In the genomic region with DNA sequence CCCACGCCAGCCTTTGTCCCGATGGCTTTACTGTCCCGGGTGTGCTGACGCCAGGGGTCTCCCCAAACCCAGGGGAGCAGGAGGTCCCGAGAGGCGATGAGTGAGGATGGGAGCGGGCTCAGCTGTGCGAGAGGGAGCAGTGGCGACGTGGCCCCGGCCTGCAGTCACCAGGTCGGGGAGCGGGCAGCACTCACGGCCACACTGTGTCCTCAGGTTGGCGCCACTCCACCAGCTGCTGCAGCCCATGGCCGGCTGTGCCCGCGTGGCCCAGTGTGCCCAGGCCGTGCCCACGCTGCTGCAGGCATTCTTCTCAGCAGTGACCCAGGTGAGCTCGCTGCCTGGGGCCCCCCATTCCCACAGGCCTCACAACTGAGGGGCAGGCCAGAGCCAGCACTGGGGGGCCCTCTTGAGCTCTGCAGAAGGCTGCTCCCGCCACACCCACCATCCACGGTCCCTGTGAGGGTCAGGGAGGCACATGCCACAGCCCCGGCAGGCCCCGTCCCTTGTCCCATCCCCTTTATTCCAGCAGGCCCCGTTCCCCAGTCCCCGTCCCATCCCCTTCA, we compare ENCODE assay signal across 17 cellular contexts. TPM values are rescaled to one million over a fixed set of nuclear protein-coding genes. Genes with fewer than 3 reads are reported as not detected.
DNase-seq lines count a peak whose midpoint lies in the region; ATAC-seq, FAIRE-seq and TF ChIP-seq lines count a peak whose summit lies in the region.
"Had no signal": no experiment of that assay in that cellular context is flagged by ENCODE, and none has a peak within 500 bp of the region (broad histone marks: within the 10 kb centered on the region; RNA-seq: fewer than 3 reads in every experiment).

No MANE protein-coding gene starts in this region.

- POLR2A ChIA-PET in RWPE1 (lab: Yijun Ruan, JAX; ENCODE audit: low non-redundant PET) = no interaction called here

- DNase-seq in Right ventricle myocardium inferior (ENCODE audit: missing footprints) = peak; percentile 52
- DNase-seq in cardiac septum (ENCODE audit: low spot score) = no peak
- DNase-seq in RWPE1 (ENCODE audit: low spot score) = no peak
- no peak for DNase-seq in mesenchymal stem cell
- DNase-seq in urothelium cell line (ENCODE audit: low spot score) = no peak
- DNase-seq in DMS 273 treated with DMSO at 0.1 percent for 48 hours (lab: John Stamatoyannopoulos, UW) = no peak
- DNase-seq: CD8-positive, alpha-beta T cell; COR-L47; DND-41; GF-D8; GOT3; H9; KG1 had no signal

- CTCF ChIA-PET in RWPE1 (lab: Yijun Ruan, JAX) = no interaction called here

- H3K27ac ChIP-seq in RWPE1 (peak overlapping the region; percentile 18), mesenchymal stem cell (ENCODE audit: low read length, poor library complexity, severe bottlenecking) (no peak overlapping the region)
- H3K27ac ChIP-seq: 22Rv1 had no signal

- H2AK5ac ChIP-seq in mesenchymal stem cell (ENCODE audit: low read length, severe bottlenecking) = no peak overlapping the region

- no peak overlapping the region for H4K91ac ChIP-seq in mesenchymal stem cell (ENCODE audit: low read length)

- no peak overlapping the region for H2BK120ac ChIP-seq in mesenchymal stem cell (ENCODE audit: low read depth, low read length)

- H3K27me3 ChIP-seq in mesenchymal stem cell (ENCODE audit: control insufficient read depth in 1 of 2, insufficient read depth in 1 of 2, low read length in 2 of 2) = no peaks in the 10 kb centered on the region

- H2AFZ ChIP-seq in mesenchymal stem cell (ENCODE audit: low read depth, low read length) = no peak overlapping the region

- no peak overlapping the region for H3K18ac ChIP-seq in mesenchymal stem cell (ENCODE audit: low read depth in 1 of 2, low read length in 2 of 2)

- no peak overlapping the region for H3K14ac ChIP-seq in mesenchymal stem cell (ENCODE audit: low read length in 2 of 2)

- no peaks in the 10 kb centered on the region for H3K9me3 ChIP-seq in mesenchymal stem cell (ENCODE audit: control insufficient read depth, low read length)

- H3K9ac ChIP-seq in mesenchymal stem cell (ENCODE audit: low read length) = no peak overlapping the region

- no peak overlapping the region for H2BK5ac ChIP-seq in mesenchymal stem cell (ENCODE audit: low read depth, low read length, poor library complexity, severe bottlenecking)

- no peak overlapping the region for H2BK12ac ChIP-seq in mesenchymal stem cell (ENCODE audit: low read length in 2 of 2)

- TF ChIP-seq CTCF in RWPE1 (conservative IDR thresholded peaks at IDR 0.05; ENCODE audit: low read depth) = no peak

- no peak overlapping the region for H3K23ac ChIP-seq in mesenchymal stem cell (ENCODE audit: low read length in 2 of 2)

- peaks cover 31% of the 10 kb centered on the region for H3K79me1 ChIP-seq in mesenchymal stem cell (replicated peaks; ENCODE audit: low read length, poor library complexity, severe bottlenecking)

- FAIRE-seq in urothelium cell line (lab: Jason Lieb, UNC) = peak; percentile 70
- FAIRE-seq: D721Med, HTR-8/SVneo had no signal

- H2BK15ac ChIP-seq in mesenchymal stem cell (ENCODE audit: low read depth, poor library complexity, severe bottlenecking) = no peak overlapping the region

- peak overlapping the region in 1 of 2 experiments; percentile 7 for H3K4me3 ChIP-seq in mesenchymal stem cell (ENCODE audit: insufficient read depth in 1 of 2, low read depth in 1 of 2, low read length in 2 of 2)

- peaks cover 6% of the 10 kb centered on the region for H3K4me1 ChIP-seq in mesenchymal stem cell (ENCODE audit: control insufficient read depth, insufficient read depth, low read depth, low read length)

- H4K8ac ChIP-seq in mesenchymal stem cell (ENCODE audit: low read length) = peak overlapping the region; percentile 46

- no peak overlapping the region for H3K4me2 ChIP-seq in mesenchymal stem cell (ENCODE audit: low read length, poor library complexity, severe bottlenecking)

- intact Hi-C loops in Right ventricle myocardium inferior (cut with DNase I) (no loop called here), cardiac septum (cut with DNase I) (no loop called here)

- ATAC-seq in Right ventricle myocardium inferior (no peak), HG03354 (IDR thresholded peaks at IDR 0.05; ENCODE audit: poor library complexity, severe bottlenecking, unreplicated experiment) (no peak)
- ATAC-seq: CD8-positive, alpha-beta T cell had no signal

- no peak overlapping the region for H3K4ac ChIP-seq in mesenchymal stem cell (ENCODE audit: low read depth in 1 of 2, low read length in 2 of 2)

- WGBS in mesenchymal stem cell = 94% methylated on average over 27 of the region's 27 CpGs

- H3K36me3 ChIP-seq in mesenchymal stem cell (ENCODE audit: control insufficient read depth in 1 of 2, insufficient read depth in 2 of 2, low read depth in 1 of 2, low read length in 2 of 2) = peaks cover 69 to 94% of the 10 kb centered on the region in 2 experiments

RNA-seq across cellular contexts. Expression of gene AP5Z1, which starts 13.3 kb away (rescaled TPM):
- total RNA-seq in Right ventricle myocardium inferior (14.4 TPM), cardiac septum (15.9 TPM)
- polyA plus RNA-seq in mesenchymal stem cell (2013, experiment 1 of 2) = 30.2 TPM
- 30.0 TPM for polyA plus RNA-seq in mesenchymal stem cell (2013, experiment 2 of 2)
